In genomic region chr7:98135984-98136383, GRCh38 we compare ENCODE assay signal across 14 cellular contexts.
"Had no signal": no experiment of that assay in that cellular context is flagged by ENCODE, and none has a peak within 500 bp of the region (broad histone marks: within the 10 kb centered on the region; RNA-seq: fewer than 3 reads in every experiment).

No MANE protein-coding gene starts in this region.

- H3K9me3 Mint-ChIP-seq: activated naive CD4-positive, alpha-beta T cell treated with anti-CD3 and anti-CD28 coated beads, Interleukin-2, amount 50 U/mL, for 72 hours; activated T-helper 1 cell treated with anti-CD3 and anti-CD28 coated beads, Interleukin-12 subunit alpha, Interleukin-12 subunit beta, Interleukin-2, Interleukin-4 antibody, amounts not matched to agents 30 ng/mL and 10 ng/mL and 1 ng/mL, durations not matched to agents 14 hours and 24 hours and 36 hours; nephron progenitor cell; stimulated activated naive B cell treated with anti-CD40 and anti-IgM and Interleukin-4, amounts not matched to agents 10 μg/mL and 1 μg/mL and 100 μg/mL, for 72 hours had no signal

- ATAC-seq: activated naive CD4-positive, alpha-beta T cell treated with anti-CD3 and anti-CD28 coated beads, Interleukin-2, amount 50 U/mL, for 72 hours; esophagus mucosa; gastrocnemius medialis; stimulated activated naive B cell treated with anti-CD40 and anti-IgM and Interleukin-4, amounts not matched to agents 10 μg/mL and 1 μg/mL and 100 μg/mL, for 72 hours had no signal

- H3K4me3 ChIP-seq: adrenal gland, gastrocnemius medialis, left ventricle myocardium inferior, thoracic aorta, upper lobe of left lung had no signal

- H3K36me3 Mint-ChIP-seq: activated naive CD4-positive, alpha-beta T cell treated with anti-CD3 and anti-CD28 coated beads, Interleukin-2, amount 50 U/mL, for 72 hours had no signal

- DNase-seq: activated CD4-positive, alpha-beta T cell treated with anti-CD3 and anti-CD28 coated beads, Interleukin-2, amount 50 U/mL, for 48 hours; activated gamma-delta T cell treated with Interleukin-2 at 50 U/mL for 16 hours; adrenal gland; cerebellar nuclear complex; cortex of kidney; gastrocnemius medialis; left ventricle myocardium inferior; nephron progenitor cell; stimulated activated naive B cell treated with anti-CD40 and anti-IgM and Interleukin-4, amounts not matched to agents 10 μg/mL and 1 μg/mL and 100 μg/mL, for 72 hours; upper lobe of left lung had no signal

- H3K36me3 ChIP-seq: thoracic aorta had no signal

- H3K4me3 Mint-ChIP-seq: activated T-helper 1 cell treated with anti-CD3 and anti-CD28 coated beads, Interleukin-12 subunit alpha, Interleukin-12 subunit beta, Interleukin-2, Interleukin-4 antibody, amounts not matched to agents 30 ng/mL and 10 ng/mL and 1 ng/mL, durations not matched to agents 14 hours and 24 hours and 36 hours; nephron progenitor cell; stimulated activated naive B cell treated with anti-CD40 and anti-IgM and Interleukin-4, amounts not matched to agents 10 μg/mL and 1 μg/mL and 100 μg/mL, for 72 hours had no signal

- H3K27ac ChIP-seq: adrenal gland, gastrocnemius medialis, left ventricle myocardium inferior, thoracic aorta, upper lobe of left lung had no signal

- H3K9me3 ChIP-seq: adrenal gland, gastrocnemius medialis, left ventricle myocardium inferior, thoracic aorta, upper lobe of left lung had no signal

- H3K27me3 ChIP-seq: adrenal gland, gastrocnemius medialis, upper lobe of left lung had no signal

- H3K27ac Mint-ChIP-seq: activated naive CD4-positive, alpha-beta T cell treated with anti-CD3 and anti-CD28 coated beads, Interleukin-2, amount 50 U/mL, for 72 hours; activated T-helper 1 cell treated with anti-CD3 and anti-CD28 coated beads, Interleukin-12 subunit alpha, Interleukin-12 subunit beta, Interleukin-2, Interleukin-4 antibody, amounts not matched to agents 30 ng/mL and 10 ng/mL and 1 ng/mL, durations not matched to agents 14 hours and 24 hours and 36 hours; nephron progenitor cell; stimulated activated naive B cell treated with anti-CD40 and anti-IgM and Interleukin-4, amounts not matched to agents 10 μg/mL and 1 μg/mL and 100 μg/mL, for 72 hours had no signal
